Comparison of ENCODE assay signal across 1 cellular context in the genomic region with DNA sequence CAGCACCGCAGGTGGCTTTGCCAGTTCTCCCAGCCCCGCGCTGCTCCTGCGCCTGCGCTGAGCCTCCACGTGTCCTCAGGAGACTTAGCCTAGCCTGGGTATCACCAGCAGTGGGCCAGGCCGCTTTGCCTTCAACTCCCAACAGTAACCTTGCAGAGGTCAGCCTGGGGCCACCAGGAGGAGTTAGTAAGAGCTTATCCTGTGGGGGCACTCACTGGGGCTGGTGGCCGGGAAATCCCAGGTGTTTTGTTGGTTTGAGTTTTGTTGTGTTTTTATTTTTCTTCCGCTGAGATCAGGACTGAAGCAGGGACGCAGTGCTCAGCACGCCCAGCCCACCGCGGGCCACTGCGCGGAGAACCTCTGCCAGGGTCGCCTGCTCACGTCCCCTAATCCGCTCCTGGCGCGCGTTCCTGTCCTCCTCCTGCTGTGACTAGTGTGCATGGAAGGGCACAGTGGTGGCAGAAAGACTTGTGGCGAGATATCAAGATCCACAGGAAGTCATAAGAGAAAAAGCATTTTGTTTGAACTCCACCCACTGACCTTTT.
TF ChIP-seq lines count a peak whose summit lies in the region.

No MANE protein-coding gene starts in this region.

TF ChIP-seq in HepG2, 621 proteins besides CTCF, POLR2A, EP300 and RAD21 (continued from another document and continues in another):
- TF ChIP-seq ZBTB49 (CRISPR knock-in tag; IDR thresholded peaks at IDR 0.05; ENCODE audit: borderline replicate concordance) (0 out of 2 replicates have a peak, but pooled peaks have one; percentile 34), ATF6 (CRISPR knock-in tag; conservative IDR thresholded peaks at IDR 0.05) (no peak), ADNP (CRISPR knock-in tag; IDR thresholded peaks at IDR 0.05) (no peak), ZNF331 (CRISPR knock-in tag; IDR thresholded peaks at IDR 0.05) (peak; percentile 72), ZBTB3 (CRISPR knock-in tag; IDR thresholded peaks at IDR 0.05; ENCODE audit: borderline replicate concordance, low read depth) (no peak; the same call in 1 of the 2 replicates), ZEB1 (IDR thresholded peaks at IDR 0.05; ENCODE audit: insufficient replicate concordance, low read depth) (no peak), E2F5 (CRISPR knock-in tag; conservative IDR thresholded peaks at IDR 0.05) (no peak), ZNF253 (CRISPR knock-in tag; IDR thresholded peaks at IDR 0.05; ENCODE audit: borderline replicate concordance) (peak; percentile 61; the same call in 1 of the 2 replicates), ZNF547 (CRISPR knock-in tag; IDR thresholded peaks at IDR 0.05) (peak; percentile 61; the same call in 1 of the 2 replicates), WIZ (CRISPR knock-in tag; IDR thresholded peaks at IDR 0.05) (no peak), ZSCAN20 (CRISPR knock-in tag; IDR thresholded peaks at IDR 0.05; ENCODE audit: borderline replicate concordance) (no peak; the same call in 1 of the 2 replicates), KAT7 (CRISPR knock-in tag; IDR thresholded peaks at IDR 0.05; ENCODE audit: borderline replicate concordance) (peak; percentile 64; the same call in 1 of the 2 replicates), ZFP62 (CRISPR knock-in tag; IDR thresholded peaks at IDR 0.05) (no peak), TOE1 (CRISPR knock-in tag; IDR thresholded peaks at IDR 0.05) (no peak), ZC3H4 (CRISPR knock-in tag; IDR thresholded peaks at IDR 0.05; ENCODE audit: borderline replicate concordance) (peak; percentile 73; the same call in 1 of the 2 replicates), ZNF441 (CRISPR knock-in tag; IDR thresholded peaks at IDR 0.05; ENCODE audit: borderline replicate concordance) (no peak), HNF4G (IDR thresholded peaks at IDR 0.05; ENCODE audit: borderline replicate concordance, low read depth, low read length) (no peak), HNF4G (CRISPR knock-in tag; IDR thresholded peaks at IDR 0.05; ENCODE audit: borderline replicate concordance, low read depth) (no peak), CAMTA2 (CRISPR knock-in tag; IDR thresholded peaks at IDR 0.05; ENCODE audit: borderline replicate concordance) (no peak), FLYWCH1 (CRISPR knock-in tag; IDR thresholded peaks at IDR 0.05) (no peak), HDAC2 (CRISPR knock-in tag; IDR thresholded peaks at IDR 0.05) (peak; percentile 41), EEA1 (CRISPR knock-in tag; IDR thresholded peaks at IDR 0.05; ENCODE audit: borderline replicate concordance) (no peak), SYNCRIP (IDR thresholded peaks at IDR 0.05; ENCODE audit: insufficient read depth, low read depth, low read length) (no peak), ZNF782 (CRISPR knock-in tag; IDR thresholded peaks at IDR 0.05; ENCODE audit: borderline replicate concordance) (no peak), ASH2L (IDR thresholded peaks at IDR 0.05; ENCODE audit: insufficient read length, low read depth, low read length) (peak; percentile 81), ELF3 (CRISPR knock-in tag; IDR thresholded peaks at IDR 0.05) (peak; percentile 69), TAF1 (CRISPR knock-in tag; IDR thresholded peaks at IDR 0.05) (peak; percentile 74), BCL3 (CRISPR knock-in tag; IDR thresholded peaks at IDR 0.05) (0 out of 2 replicates have a peak, but pooled peaks have one; percentile 34), ZNF138 (CRISPR knock-in tag; IDR thresholded peaks at IDR 0.05; ENCODE audit: low read depth) (no peak), KLF16 (CRISPR knock-in tag; IDR thresholded peaks at IDR 0.05) (peak in 1 of 2 experiments; percentile 58; a peak in 2 of 4 replicates), KLF13 (CRISPR knock-in tag; IDR thresholded peaks at IDR 0.05) (no peak), ZNF678 (CRISPR knock-in tag; IDR thresholded peaks at IDR 0.05) (no peak), TRIM22 (IDR thresholded peaks at IDR 0.05) (no peak), TSC22D2 (CRISPR knock-in tag; IDR thresholded peaks at IDR 0.05; ENCODE audit: borderline replicate concordance) (no peak; the same call in 1 of the 2 replicates), RARG (CRISPR knock-in tag; IDR thresholded peaks at IDR 0.05; ENCODE audit: low read depth) (no peak), U2AF1 (optimal IDR thresholded peaks at IDR 0.05; ENCODE audit: low read depth, low read length) (no peak), ZNF740 (CRISPR knock-in tag; IDR thresholded peaks at IDR 0.05) (0 out of 2 replicates have a peak, but pooled peaks have one; percentile 20), EHMT2 (IDR thresholded peaks at IDR 0.05; ENCODE audit: borderline replicate concordance, low read depth, low read length) (no peak), ZNF557 (CRISPR knock-in tag; IDR thresholded peaks at IDR 0.05) (no peak), HIC2 (CRISPR knock-in tag; IDR thresholded peaks at IDR 0.05; ENCODE audit: low read depth) (peak; percentile 80; the same call in 1 of the 2 replicates), YEATS2 (CRISPR knock-in tag; IDR thresholded peaks at IDR 0.05; ENCODE audit: borderline replicate concordance) (0 out of 2 replicates have a peak, but pooled peaks have one; percentile 42), CBX2 (IDR thresholded peaks at IDR 0.05; ENCODE audit: low read depth, low read length) (no peak), CBX2 (CRISPR knock-in tag; IDR thresholded peaks at IDR 0.05; ENCODE audit: low read depth) (no peak), HOXD1 (CRISPR knock-in tag; IDR thresholded peaks at IDR 0.05) (no peak)
- TF ChIP-seq, protein P1, sequence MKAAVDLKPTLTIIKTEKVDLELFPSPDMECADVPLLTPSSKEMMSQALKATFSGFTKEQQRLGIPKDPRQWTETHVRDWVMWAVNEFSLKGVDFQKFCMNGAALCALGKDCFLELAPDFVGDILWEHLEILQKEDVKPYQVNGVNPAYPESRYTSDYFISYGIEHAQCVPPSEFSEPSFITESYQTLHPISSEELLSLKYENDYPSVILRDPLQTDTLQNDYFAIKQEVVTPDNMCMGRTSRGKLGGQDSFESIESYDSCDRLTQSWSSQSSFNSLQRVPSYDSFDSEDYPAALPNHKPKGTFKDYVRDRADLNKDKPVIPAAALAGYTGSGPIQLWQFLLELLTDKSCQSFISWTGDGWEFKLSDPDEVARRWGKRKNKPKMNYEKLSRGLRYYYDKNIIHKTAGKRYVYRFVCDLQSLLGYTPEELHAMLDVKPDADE (CRISPR knock-in tag; IDR thresholded peaks at IDR 0.05), result no peak
- TF ChIP-seq, protein P2, sequence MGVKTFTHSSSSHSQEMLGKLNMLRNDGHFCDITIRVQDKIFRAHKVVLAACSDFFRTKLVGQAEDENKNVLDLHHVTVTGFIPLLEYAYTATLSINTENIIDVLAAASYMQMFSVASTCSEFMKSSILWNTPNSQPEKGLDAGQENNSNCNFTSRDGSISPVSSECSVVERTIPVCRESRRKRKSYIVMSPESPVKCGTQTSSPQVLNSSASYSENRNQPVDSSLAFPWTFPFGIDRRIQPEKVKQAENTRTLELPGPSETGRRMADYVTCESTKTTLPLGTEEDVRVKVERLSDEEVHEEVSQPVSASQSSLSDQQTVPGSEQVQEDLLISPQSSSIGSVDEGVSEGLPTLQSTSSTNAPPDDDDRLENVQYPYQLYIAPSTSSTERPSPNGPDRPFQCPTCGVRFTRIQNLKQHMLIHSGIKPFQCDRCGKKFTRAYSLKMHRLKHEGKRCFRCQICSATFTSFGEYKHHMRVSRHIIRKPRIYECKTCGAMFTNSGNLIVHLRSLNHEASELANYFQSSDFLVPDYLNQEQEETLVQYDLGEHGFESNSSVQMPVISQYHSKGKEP (CRISPR knock-in tag; IDR thresholded peaks at IDR 0.05), result no peak
- TF ChIP-seq, protein P3, sequence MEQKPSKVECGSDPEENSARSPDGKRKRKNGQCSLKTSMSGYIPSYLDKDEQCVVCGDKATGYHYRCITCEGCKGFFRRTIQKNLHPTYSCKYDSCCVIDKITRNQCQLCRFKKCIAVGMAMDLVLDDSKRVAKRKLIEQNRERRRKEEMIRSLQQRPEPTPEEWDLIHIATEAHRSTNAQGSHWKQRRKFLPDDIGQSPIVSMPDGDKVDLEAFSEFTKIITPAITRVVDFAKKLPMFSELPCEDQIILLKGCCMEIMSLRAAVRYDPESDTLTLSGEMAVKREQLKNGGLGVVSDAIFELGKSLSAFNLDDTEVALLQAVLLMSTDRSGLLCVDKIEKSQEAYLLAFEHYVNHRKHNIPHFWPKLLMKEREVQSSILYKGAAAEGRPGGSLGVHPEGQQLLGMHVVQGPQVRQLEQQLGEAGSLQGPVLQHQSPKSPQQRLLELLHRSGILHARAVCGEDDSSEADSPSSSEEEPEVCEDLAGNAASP (CRISPR knock-in tag; IDR thresholded peaks at IDR 0.05; ENCODE audit: borderline replicate concordance), result peak; percentile 95
- TF ChIP-seq, protein P4, sequence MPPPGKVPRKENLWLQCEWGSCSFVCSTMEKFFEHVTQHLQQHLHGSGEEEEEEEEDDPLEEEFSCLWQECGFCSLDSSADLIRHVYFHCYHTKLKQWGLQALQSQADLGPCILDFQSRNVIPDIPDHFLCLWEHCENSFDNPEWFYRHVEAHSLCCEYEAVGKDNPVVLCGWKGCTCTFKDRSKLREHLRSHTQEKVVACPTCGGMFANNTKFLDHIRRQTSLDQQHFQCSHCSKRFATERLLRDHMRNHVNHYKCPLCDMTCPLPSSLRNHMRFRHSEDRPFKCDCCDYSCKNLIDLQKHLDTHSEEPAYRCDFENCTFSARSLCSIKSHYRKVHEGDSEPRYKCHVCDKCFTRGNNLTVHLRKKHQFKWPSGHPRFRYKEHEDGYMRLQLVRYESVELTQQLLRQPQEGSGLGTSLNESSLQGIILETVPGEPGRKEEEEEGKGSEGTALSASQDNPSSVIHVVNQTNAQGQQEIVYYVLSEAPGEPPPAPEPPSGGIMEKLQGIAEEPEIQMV (CRISPR knock-in tag; IDR thresholded peaks at IDR 0.05; ENCODE audit: low read depth), result no peak
